In the genomic region with DNA sequence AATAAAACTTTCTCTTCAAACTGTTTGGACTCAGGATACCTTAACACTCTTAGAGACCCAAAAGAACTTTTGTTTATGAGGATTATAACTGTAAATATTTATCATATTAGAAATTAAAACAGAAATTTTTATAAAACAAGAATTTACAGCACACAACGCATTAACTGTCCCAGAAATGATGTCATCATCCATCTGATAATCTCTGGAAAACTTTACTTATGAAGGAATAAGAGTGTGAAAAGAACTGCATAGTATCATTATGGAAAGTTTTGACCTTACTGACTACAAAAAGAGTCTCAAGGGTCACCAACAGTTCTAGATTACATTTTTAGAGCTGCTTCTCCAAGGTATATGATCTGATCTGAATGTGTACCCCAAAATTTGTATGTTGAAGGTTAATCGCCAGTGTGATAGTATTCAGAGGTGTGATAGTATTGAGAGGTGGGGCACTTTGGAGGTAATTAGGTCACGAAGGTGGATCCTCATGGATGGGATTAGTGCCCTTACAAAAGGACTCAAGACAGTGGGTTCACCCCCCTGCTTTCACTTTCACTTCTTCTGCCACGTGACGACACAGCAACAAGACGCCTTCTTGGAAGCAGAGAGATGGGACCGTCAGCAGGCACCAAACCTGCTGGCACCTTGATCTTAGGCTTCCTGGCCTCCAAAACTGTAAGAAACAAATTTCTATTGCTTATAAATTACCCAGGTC, we compare ENCODE assay signal across 8 cellular contexts.
DNase-seq lines count a peak whose midpoint lies in the region; ATAC-seq and TF ChIP-seq lines count a peak whose summit lies in the region.

No MANE protein-coding gene starts in this region.

- peaks cover 37% of the 10 kb centered on the region for H3K27me3 Mint-ChIP-seq in stimulated activated naive CD8-positive, alpha-beta T cell treated with anti-CD3 and anti-CD28 coated beads, Interleukin-15, Interleukin-2, amounts not matched to agents 100 ng/mL and 50 ng/mL, for 24 hours
- peaks cover 20 to 21% of the 10 kb centered on the region in 2 donors for H3K27me3 Mint-ChIP-seq in effector memory CD8-positive, alpha-beta T cell
- H3K27me3 Mint-ChIP-seq in neural progenitor cell (ENCODE audit: insufficient read depth, low read depth): peaks cover 3% of the 10 kb centered on the region

- H3K79me2 ChIP-seq in neural progenitor cell (ENCODE audit: low read depth): no peaks in the 10 kb centered on the region

- H3K36me3 Mint-ChIP-seq in stimulated activated naive CD8-positive, alpha-beta T cell treated with anti-CD3 and anti-CD28 coated beads, Interleukin-15, Interleukin-2, amounts not matched to agents 100 ng/mL and 50 ng/mL, for 24 hours (ENCODE audit: low read depth): no peaks in the 10 kb centered on the region
- no peaks in the 10 kb centered on the region for H3K36me3 Mint-ChIP-seq in effector memory CD8-positive, alpha-beta T cell (ENCODE audit: insufficient read depth)
- H3K36me3 Mint-ChIP-seq in neural progenitor cell: no peaks in the 10 kb centered on the region

- no peak for ATAC-seq in stimulated activated naive CD8-positive, alpha-beta T cell treated with anti-CD3 and anti-CD28 coated beads, Interleukin-15, Interleukin-2, amounts not matched to agents 100 U/mL and 50 U/mL, for 24 hours
- ATAC-seq in effector memory CD8-positive, alpha-beta T cell (replicated peaks): no peak
- ATAC-seq in omental fat pad (ENCODE audit: low FRiP score): no peak

- no peak overlapping the region for H3K9ac ChIP-seq in neural progenitor cell

- no peak overlapping the region for H3K27ac Mint-ChIP-seq in stimulated activated naive CD8-positive, alpha-beta T cell treated with anti-CD3 and anti-CD28 coated beads, Interleukin-15, Interleukin-2, amounts not matched to agents 100 ng/mL and 50 ng/mL, for 24 hours
- H3K27ac Mint-ChIP-seq in effector memory CD8-positive, alpha-beta T cell: peak overlapping the region in 1 of 2 donors; percentile 41
- no peak overlapping the region for H3K27ac Mint-ChIP-seq in neural progenitor cell

- no peaks in the 10 kb centered on the region for H3K36me3 ChIP-seq in neural progenitor cell

- no peak for TF ChIP-seq CTCF in omental fat pad (IDR thresholded peaks at IDR 0.05)
- TF ChIP-seq CTCF in neural progenitor cell (IDR thresholded peaks at IDR 0.05): no peak

- H3K4me3 Mint-ChIP-seq in stimulated activated naive CD8-positive, alpha-beta T cell treated with anti-CD3 and anti-CD28 coated beads, Interleukin-15, Interleukin-2, amounts not matched to agents 100 ng/mL and 50 ng/mL, for 24 hours: peak overlapping the region; percentile 67
- H3K4me3 Mint-ChIP-seq in effector memory CD8-positive, alpha-beta T cell: peak overlapping the region; percentile 51 to 59
- no peak overlapping the region for H3K4me3 Mint-ChIP-seq in neural progenitor cell

- H3K4me1 ChIP-seq in neural progenitor cell: no peaks in the 10 kb centered on the region

- H3K27ac ChIP-seq in neural progenitor cell: no peak overlapping the region

- no peaks in the 10 kb centered on the region for H3K27me3 ChIP-seq in neural progenitor cell

- H2AFZ ChIP-seq in neural progenitor cell (replicated peaks): no peak overlapping the region

- H3K4me2 ChIP-seq in neural progenitor cell: no peak overlapping the region

- no peak for DNase-seq in stimulated activated naive CD8-positive, alpha-beta T cell treated with anti-CD3 and anti-CD28 coated beads, Interleukin-15, Interleukin-2, amounts not matched to agents 100 U/mL and 50 U/mL, for 24 hours
- peak; percentile 3 for DNase-seq in OCI-M2 (lab: John Stamatoyannopoulos, UW; ENCODE audit: unreplicated experiment)
- no peak for DNase-seq in effector memory CD8-positive, alpha-beta T cell
- DNase-seq in retina: no peak
- DNase-seq in omental fat pad (ENCODE audit: low spot score): no peak
- DNase-seq in neural progenitor cell (ENCODE audit: low spot score): no peak
- no peak for DNase-seq in stimulated activated CD4-positive, alpha-beta T cell treated with anti-CD3 and anti-CD28 coated beads, Interleukin-2, amount 100 ng/mL, for 24 hours

- H3F3A ChIP-seq in neural progenitor cell (ENCODE audit: low read depth): no peaks in the 10 kb centered on the region

- no peak overlapping the region for H3K4me3 ChIP-seq in neural progenitor cell

- no peaks in the 10 kb centered on the region for H3K9me3 Mint-ChIP-seq in stimulated activated naive CD8-positive, alpha-beta T cell treated with anti-CD3 and anti-CD28 coated beads, Interleukin-15, Interleukin-2, amounts not matched to agents 100 ng/mL and 50 ng/mL, for 24 hours
- H3K9me3 Mint-ChIP-seq in effector memory CD8-positive, alpha-beta T cell: no peaks in the 10 kb centered on the region
- H3K9me3 Mint-ChIP-seq in neural progenitor cell: no peaks in the 10 kb centered on the region

- H3K4me1 Mint-ChIP-seq in stimulated activated naive CD8-positive, alpha-beta T cell treated with anti-CD3 and anti-CD28 coated beads, Interleukin-15, Interleukin-2, amounts not matched to agents 100 ng/mL and 50 ng/mL, for 24 hours (ENCODE audit: low read depth): peaks cover 9% of the 10 kb centered on the region
- peaks cover 7 to 9% of the 10 kb centered on the region in 2 donors for H3K4me1 Mint-ChIP-seq in effector memory CD8-positive, alpha-beta T cell (ENCODE audit: low read depth in 2 of 2)
- no peaks in the 10 kb centered on the region for H3K4me1 Mint-ChIP-seq in neural progenitor cell

- no peaks in the 10 kb centered on the region for H3K9me3 ChIP-seq in neural progenitor cell (ENCODE audit: low read depth)

- no peaks in the 10 kb centered on the region for H4K20me1 ChIP-seq in neural progenitor cell (ENCODE audit: low read depth)
